Comparison of ENCODE assay signal across 15 cellular contexts in the genomic region with DNA sequence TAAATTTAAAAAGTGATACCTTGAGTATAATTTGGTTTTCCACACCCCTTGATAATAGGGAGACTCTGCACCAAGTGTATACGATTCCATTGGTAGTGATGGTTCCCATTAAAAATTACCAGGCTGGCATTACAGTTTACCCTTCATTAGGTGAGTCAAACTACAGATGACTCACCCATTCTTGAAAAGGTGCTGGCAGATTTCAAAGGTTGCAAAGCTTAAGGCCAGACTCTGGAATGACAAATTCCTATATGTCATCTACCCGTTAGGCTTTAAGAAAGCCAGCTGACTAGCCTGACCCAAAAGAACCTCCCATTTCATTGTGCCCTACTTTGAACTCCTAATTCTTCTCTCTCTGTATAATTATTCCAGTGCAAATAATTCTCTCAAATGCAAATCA.
"Had no signal": no experiment of that assay in that cellular context is flagged by ENCODE, and none has a peak within 500 bp of the region (broad histone marks: within the 10 kb centered on the region; RNA-seq: fewer than 3 reads in every experiment).

No MANE protein-coding gene starts in this region.

- H3K4me1 Mint-ChIP-seq: memory B cell had no signal

- H3K4me3 ChIP-seq: adrenal gland, esophagus squamous epithelium, left ventricle myocardium inferior, upper lobe of left lung had no signal

- DNase-seq: activated CD4-positive, alpha-beta T cell treated with anti-CD3 and anti-CD28 coated beads, Interleukin-2, amount 50 U/mL, for 4 hours; activated CD4-positive, CD25-positive, alpha-beta regulatory T cell treated with anti-CD3 and anti-CD28 coated beads, Interleukin-2, amount 50 U/mL, for 72 hours; activated naive CD4-positive, alpha-beta T cell treated with anti-CD3 and anti-CD28 coated beads, Interleukin-2, amount 50 U/mL, for 16 hours; activated T-cell treated with anti-CD3 and anti-CD28 coated beads, Interleukin-2, amount 50 U/mL, for 1 hour; adrenal gland; esophagus squamous epithelium; foreskin fibroblast; left ventricle myocardium inferior; nephron progenitor cell; stimulated activated CD4-positive, alpha-beta T cell treated with anti-CD3 and anti-CD28 coated beads, Interleukin-12 subunit alpha, Interleukin-12 subunit beta, amount 100 ng/mL, for 4 hours; stimulated activated naive CD4-positive, alpha-beta T cell treated with Interleukin-2 at 50 U/mL for 16 hours; upper lobe of left lung had no signal

- H3K4me3 Mint-ChIP-seq: dendritic cell treated with granulocyte-macrophage colony-stimulating factor and Interleukin-4, amounts not matched to agents 40 ng/mL and 50 ng/mL, for 4 days; memory B cell; nephron progenitor cell; T-helper 2 cell treated with Interferon-gamma antibody and Interleukin-4, amounts not matched to agents 5 μg/mL and 100 μg/mL, for 36 hours had no signal

- H3K27me3 Mint-ChIP-seq: dendritic cell treated with granulocyte-macrophage colony-stimulating factor and Interleukin-4, amounts not matched to agents 40 ng/mL and 50 ng/mL, for 4 days; memory B cell had no signal

- H3K36me3 Mint-ChIP-seq: memory B cell had no signal

- H3K9me3 Mint-ChIP-seq: dendritic cell treated with granulocyte-macrophage colony-stimulating factor and Interleukin-4, amounts not matched to agents 40 ng/mL and 50 ng/mL, for 4 days; nephron progenitor cell had no signal

- H3K27ac Mint-ChIP-seq: dendritic cell treated with granulocyte-macrophage colony-stimulating factor and Interleukin-4, amounts not matched to agents 40 ng/mL and 50 ng/mL, for 4 days; memory B cell; nephron progenitor cell; T-helper 2 cell treated with Interferon-gamma antibody and Interleukin-4, amounts not matched to agents 5 μg/mL and 100 μg/mL, for 36 hours had no signal
